ENCODE assay signal across 14 cellular contexts in the genomic region with DNA sequence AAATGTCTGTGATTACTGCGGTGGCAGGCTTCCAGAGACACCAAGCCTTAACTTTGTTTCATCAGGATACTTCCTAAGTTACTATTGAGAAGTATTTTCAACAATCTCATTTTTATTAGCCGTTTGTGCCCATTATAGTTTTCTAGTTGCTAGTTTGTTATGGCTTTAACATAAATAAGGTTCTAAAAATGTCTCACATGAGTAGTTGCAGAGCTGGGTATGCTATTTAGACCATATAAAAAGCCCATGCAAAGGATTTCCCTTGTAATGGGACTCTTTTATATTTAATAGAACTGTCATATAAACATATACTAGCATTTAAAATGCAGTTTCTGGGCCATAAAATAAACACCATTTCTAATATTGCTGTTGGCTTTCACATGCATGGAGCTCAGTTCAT.
DNase-seq lines count a peak whose midpoint lies in the region; FAIRE-seq and TF ChIP-seq lines count a peak whose summit lies in the region.
"Had no signal": no experiment of that assay in that cellular context is flagged by ENCODE, and none has a peak within 500 bp of the region (broad histone marks: within the 10 kb centered on the region; RNA-seq: fewer than 3 reads in every experiment).

No MANE protein-coding gene starts in this region.

- H3K79me1 ChIP-seq in H1 (ENCODE audit: low read depth, low read length): no peaks in the 10 kb centered on the region

- TF ChIP-seq POLR2A in H1 (IDR thresholded peaks at IDR 0.05; ENCODE audit: control extremely low read depth in 1 of 2, low read depth in 2 of 2, low read length in 2 of 2): no peak

- no peak overlapping the region for H2BK20ac ChIP-seq in H1 (ENCODE audit: low read length)

- H4K5ac ChIP-seq in H1 (ENCODE audit: insufficient read length, low read depth, low read length): no peak overlapping the region

- no peak overlapping the region for H3K4me2 ChIP-seq in GM23248 (ENCODE audit: unreplicated experiment)
- no peak overlapping the region; a peak in 1 of 4 replicates for H3K4me2 ChIP-seq in H1 (ENCODE audit: insufficient read depth in 1 of 2, low read depth in 2 of 2, low read length in 2 of 2)
- no peak overlapping the region for H3K4me2 ChIP-seq in hepatocyte

- no peaks in the 10 kb centered on the region for H3K27me3 ChIP-seq in GM23248 (replicated peaks; ENCODE audit: insufficient read depth)
- no peaks in the 10 kb centered on the region for H3K27me3 ChIP-seq in H1 (replicated peaks in 1 of 4; ENCODE audit: control insufficient read depth in 3 of 4, extremely low read depth in 1 of 4, insufficient read depth in 3 of 4, low read length in 3 of 4)
- no peaks in the 10 kb centered on the region for H3K27me3 ChIP-seq in hepatocyte
- no peaks in the 10 kb centered on the region for H3K27me3 ChIP-seq in CD8-positive, alpha-beta memory T cell (ENCODE audit: insufficient read depth, low read length, poor library complexity, severe bottlenecking)

- peaks cover 16% of the 10 kb centered on the region; the same call in 1 of the 2 replicates for H3K4me1 ChIP-seq in GM23248 (ENCODE audit: insufficient read depth)
- H3K4me1 ChIP-seq in H1 (replicated peaks in 1 of 4; ENCODE audit: control insufficient read depth in 3 of 4, insufficient read depth in 4 of 4, low read length in 3 of 4): peaks cover 5 to 17% (median 15%) of the 10 kb centered on the region in 4 experiments; a peak in 6 of 7 replicates
- no peaks in the 10 kb centered on the region for H3K4me1 ChIP-seq in hepatocyte (ENCODE audit: insufficient read depth)
- no peaks in the 10 kb centered on the region for H3K4me1 ChIP-seq in CD8-positive, alpha-beta memory T cell (ENCODE audit: insufficient read depth, low read length)
- H3K4me1 ChIP-seq: Caco-2 had no signal

- no peak overlapping the region for H3K4ac ChIP-seq in H1 (replicated peaks; ENCODE audit: insufficient read length, low read depth, low read length)

- no peak overlapping the region for H3K4me3 ChIP-seq in GM23248
- H3K4me3 ChIP-seq in H1 (ENCODE audit: extremely low read depth in 1 of 4, insufficient read depth in 2 of 4, low read depth in 3 of 4, low read length in 4 of 4): no peak overlapping the region
- no peak overlapping the region for H3K4me3 ChIP-seq in hepatocyte
- H3K4me3 ChIP-seq in CD8-positive, alpha-beta memory T cell (ENCODE audit: low read length): no peak overlapping the region
- H3K4me3 ChIP-seq: HAP-1 had no signal

- H2AK5ac ChIP-seq in H1 (ENCODE audit: low read depth, low read length): no peak overlapping the region

- H3K27ac Mint-ChIP-seq in CD8-positive, alpha-beta memory T cell: no peak overlapping the region
- H3K27ac Mint-ChIP-seq: B cell; CD4-positive, CD25-positive, alpha-beta regulatory T cell had no signal

- no peaks in the 10 kb centered on the region for H3K36me3 Mint-ChIP-seq in CD8-positive, alpha-beta memory T cell
- H3K36me3 Mint-ChIP-seq: CD4-positive, CD25-positive, alpha-beta regulatory T cell had no signal

- no peaks in the 10 kb centered on the region for H4K20me1 ChIP-seq in GM23248 (ENCODE audit: insufficient read depth)
- H4K20me1 ChIP-seq in H1 (replicated peaks in 1 of 2; ENCODE audit: control insufficient read depth in 1 of 2, insufficient read depth in 2 of 2, low read length in 2 of 2): no peaks in the 10 kb centered on the region
- no peaks in the 10 kb centered on the region for H4K20me1 ChIP-seq in hepatocyte (ENCODE audit: insufficient read depth, poor library complexity, severe bottlenecking)

- no peaks in the 10 kb centered on the region for H3K79me2 ChIP-seq in GM23248 (ENCODE audit: insufficient read depth)
- no peaks in the 10 kb centered on the region for H3K79me2 ChIP-seq in H1 (ENCODE audit: control insufficient read depth in 1 of 2, insufficient read depth in 2 of 2, low read length in 2 of 2)
- no peaks in the 10 kb centered on the region for H3K79me2 ChIP-seq in hepatocyte

- H3K9me3 ChIP-seq in GM23248 (ENCODE audit: low read depth) (no peaks in the 10 kb centered on the region), H1 (ENCODE audit: insufficient read depth in 2 of 2, low read depth in 1 of 2, low read length in 1 of 2) (no peaks in the 10 kb centered on the region), hepatocyte (ENCODE audit: low read depth) (no peaks in the 10 kb centered on the region)
- H3K9me3 ChIP-seq in CD8-positive, alpha-beta memory T cell (ENCODE audit: low read length): no peaks in the 10 kb centered on the region
- H3K9me3 ChIP-seq: Caco-2, HAP-1 had no signal

- TF ChIP-seq RAD21 in H1 (IDR thresholded peaks at IDR 0.05 in 1 of 2, conservative IDR thresholded peaks at IDR 0.05 in 1 of 2; ENCODE audit: low read depth in 2 of 2, low read length in 2 of 2): no peak

- no peak overlapping the region for H3K56ac ChIP-seq in H1 (replicated peaks; ENCODE audit: insufficient read length, low read depth, low read length)

- no peak overlapping the region for H3K23ac ChIP-seq in H1 (ENCODE audit: insufficient read length)

- H3F3A ChIP-seq in GM23248 (ENCODE audit: insufficient read depth): 0 out of 2 replicates have a peak, but pooled peaks cover 9% of the 10 kb centered on the region

- POLR2A ChIA-PET in H1 (lab: Charles Lee; ENCODE audit: partially characterized antibody): no interaction called here
- POLR2A ChIA-PET in CD8-positive, alpha-beta memory T cell (lab: Charles Lee): no interaction called here

- TF ChIP-seq CTCF in H1 (IDR thresholded peaks at IDR 0.05; ENCODE audit: control extremely low read depth in 1 of 3, insufficient read depth in 1 of 3, low read depth in 1 of 3, low read length in 3 of 3) (no peak), hepatocyte (IDR thresholded peaks at IDR 0.05; ENCODE audit: poor library complexity) (no peak)

- H3K4me3 Mint-ChIP-seq in CD8-positive, alpha-beta memory T cell: no peak overlapping the region
- H3K4me3 Mint-ChIP-seq: B cell; CD4-positive, CD25-positive, alpha-beta regulatory T cell had no signal

- no peak overlapping the region for H4K91ac ChIP-seq in H1 (replicated peaks; ENCODE audit: insufficient read length, low read length)

- no peak overlapping the region for H2BK5ac ChIP-seq in H1 (ENCODE audit: low read depth, low read length)

- H3K36me3 ChIP-seq in GM23248 (ENCODE audit: low read depth) (no peaks in the 10 kb centered on the region), H1 (ENCODE audit: control insufficient read depth in 2 of 4, insufficient read depth in 4 of 4, low read length in 3 of 4) (no peaks in the 10 kb centered on the region), hepatocyte (replicated peaks; ENCODE audit: insufficient read depth, low read depth) (no peaks in the 10 kb centered on the region)
- no peaks in the 10 kb centered on the region for H3K36me3 ChIP-seq in CD8-positive, alpha-beta memory T cell (ENCODE audit: insufficient read depth, low read length)
- H3K36me3 ChIP-seq: HAP-1 had no signal

- H2AFZ ChIP-seq in GM23248 (0 out of 2 replicates have a peak overlapping the region, but pooled peaks have one; percentile 3), H1 (ENCODE audit: low read length) (peak overlapping the region; percentile 68; the same call in 1 of the 2 replicates), hepatocyte (no peak overlapping the region)

- no peak overlapping the region for H4K8ac ChIP-seq in H1 (ENCODE audit: extremely low read depth, insufficient read depth, low read length)

- H3K9me2 ChIP-seq in GM23248 (ENCODE audit: insufficient read depth) (no peaks in the 10 kb centered on the region), hepatocyte (replicated peaks; ENCODE audit: insufficient read depth) (no peaks in the 10 kb centered on the region)

- in situ Hi-C loops in GM23248 (cut with MboI): no loop called here

- no peak for FAIRE-seq in H1 (lab: Jason Lieb, UNC)
- FAIRE-seq: D721Med had no signal

- H3K27ac ChIP-seq in GM23248 (no peak overlapping the region), H1 (ENCODE audit: low read depth, low read length) (no peak overlapping the region), hepatocyte (no peak overlapping the region)
- H3K27ac ChIP-seq in CD8-positive, alpha-beta memory T cell (ENCODE audit: low read depth, low read length): no peak overlapping the region

- H3K18ac ChIP-seq in H1 (ENCODE audit: extremely low read depth, low read length): 0 out of 2 replicates have a peak overlapping the region, but pooled peaks have one; percentile 39

- TF ChIP-seq EP300 in H1 (IDR thresholded peaks at IDR 0.05; ENCODE audit: borderline replicate concordance in 1 of 2, low read depth in 2 of 2, low read length in 2 of 2): no peak

- H3K9ac ChIP-seq in GM23248: no peak overlapping the region
- H3K9ac ChIP-seq in H1 (replicated peaks in 1 of 4; ENCODE audit: extremely low read depth in 1 of 4, low read depth in 3 of 4, low read length in 3 of 4): no peak overlapping the region

- no peaks in the 10 kb centered on the region for H3K4me1 Mint-ChIP-seq in CD8-positive, alpha-beta memory T cell
- H3K4me1 Mint-ChIP-seq: B cell; CD4-positive, CD25-positive, alpha-beta regulatory T cell had no signal

- H3K14ac ChIP-seq in H1 (ENCODE audit: insufficient read length): no peak overlapping the region

- H2BK15ac ChIP-seq in H1 (ENCODE audit: low read length): no peak overlapping the region

- H3K23me2 ChIP-seq in H1 (ENCODE audit: low read depth, low read length): no peaks in the 10 kb centered on the region

- DNase-seq in GM23248: no peak
- no peak for DNase-seq in H1 (ENCODE audit: low read depth in 1 of 2, low spot score in 2 of 2)
- peak; percentile 46 for DNase-seq in hepatocyte (ENCODE audit: low spot score)
- DNase-seq in NCI-H1105 treated with DMSO at 0.1 percent for 48 hours (lab: John Stamatoyannopoulos, UW): no peak
- no peak for DNase-seq in CD8-positive, alpha-beta memory T cell
- no peak for DNase-seq in retina
- DNase-seq: C1 segment of cervical spinal cord; Caco-2; CD4-positive, CD25-positive, alpha-beta regulatory T cell; DMS79 treated with DMSO at 0.1 percent for 48 hours; GF-D8 had no signal

- CTCF ChIA-PET in H1 (lab: Charles Lee; ENCODE audit: partially characterized antibody): interaction anchor here (0.9 kb wide), 1 partner anchor 45 kb away, joined by 3 read pairs; no protein-coding TSS in a partner anchor
- CTCF ChIA-PET in CD8-positive, alpha-beta memory T cell (lab: Charles Lee): no interaction called here

- WGBS in GM23248 (ENCODE audit: low coverage in 1 of 2, low lambda C conversion rate in 2 of 2, missing lambda C conversion rate in 2 of 2), 2 experiments: 36 to 39% methylated on average over 2 of the region's 2 CpGs
- 82% methylated on average over 2 of the region's 2 CpGs; no CpG with 5 or more reads in 1 of the 2 experiments for WGBS in H1 (ENCODE audit: extremely low coverage in 1 of 2, insufficient coverage in 1 of 2, insufficient read length in 1 of 2, insufficient replicate concordance in 2 of 2, low coverage in 1 of 2, low lambda C conversion rate in 2 of 2, missing lambda C conversion rate in 1 of 2), 2 experiments
- WGBS in hepatocyte (ENCODE audit: low lambda C conversion rate, missing lambda C conversion rate): 41% methylated on average over 2 of the region's 2 CpGs

- H3K9me3 Mint-ChIP-seq in CD8-positive, alpha-beta memory T cell: no peaks in the 10 kb centered on the region

- no peaks in the 10 kb centered on the region for H3K27me3 Mint-ChIP-seq in CD8-positive, alpha-beta memory T cell
- H3K27me3 Mint-ChIP-seq: B cell; CD4-positive, CD25-positive, alpha-beta regulatory T cell had no signal

- H2BK12ac ChIP-seq in H1 (ENCODE audit: low read depth, low read length): no peak overlapping the region

- no peak overlapping the region for H2BK120ac ChIP-seq in H1 (replicated peaks; ENCODE audit: low read depth, low read length)
